Comparison of ENCODE assay signal across 17 cellular contexts in the genomic region with DNA sequence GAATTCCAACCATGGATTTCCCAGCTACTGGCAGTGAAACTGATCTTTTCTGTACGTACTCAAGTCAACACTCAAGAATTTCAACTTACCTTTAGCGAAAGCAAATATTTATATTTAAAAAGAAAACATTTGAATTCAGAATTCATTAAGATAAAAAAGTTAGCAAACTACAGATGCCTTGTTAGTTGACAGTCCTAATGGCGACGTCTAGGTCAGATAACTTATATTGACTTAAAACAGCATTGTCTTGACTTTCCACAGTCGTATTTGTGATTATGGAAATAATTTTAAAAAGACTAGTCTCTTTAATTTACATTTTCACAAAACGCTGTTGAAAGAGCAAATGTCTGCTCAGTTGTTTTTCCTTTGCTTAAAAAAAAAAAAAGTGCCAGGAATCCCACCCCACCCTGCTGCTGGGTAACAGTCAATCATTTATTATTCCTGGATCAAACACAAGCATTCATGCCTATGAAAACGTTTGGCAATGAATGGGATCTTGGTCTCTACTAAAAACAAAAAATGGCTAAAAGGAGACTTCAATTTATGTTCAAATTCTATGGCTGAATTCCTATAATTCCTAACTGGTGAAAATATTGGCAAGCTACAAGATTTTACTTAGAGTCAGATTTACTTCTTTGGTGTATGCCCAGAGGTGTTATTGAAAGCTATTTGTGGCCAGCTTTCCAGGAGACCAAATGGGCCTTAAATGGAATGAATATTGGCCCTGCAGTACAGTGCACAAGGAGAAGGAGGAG. TPM values are rescaled to one million over a fixed set of nuclear protein-coding genes. Genes with fewer than 3 reads are reported as not detected.
DNase-seq lines count a peak whose midpoint lies in the region; ATAC-seq and TF ChIP-seq lines count a peak whose summit lies in the region.
"Had no signal": no experiment of that assay in that cellular context is flagged by ENCODE, and none has a peak within 500 bp of the region (broad histone marks: within the 10 kb centered on the region; RNA-seq: fewer than 3 reads in every experiment).

No MANE protein-coding gene starts in this region.

- DNase-seq in EH (ENCODE audit: low read depth) (peak; percentile 94), RPMI7951 (ENCODE audit: low read depth) (peak; percentile 67), fibroblast of mammary gland (ENCODE audit: low read depth) (peak; percentile 40), smooth muscle cell (lab: John Stamatoyannopoulos, UW; ENCODE audit: unreplicated experiment) (no peak), NOMO-1 treated with dmso at 0.1 percent for 144 hours (lab: John Stamatoyannopoulos, UW; ENCODE audit: unreplicated experiment) (no peak), midbrain (lab: John Stamatoyannopoulos, UW) (no peak)
- DNase-seq: COR-L47; H9; heart left ventricle; naive thymus-derived CD4-positive, alpha-beta T cell; NCI-H2029; stimulated activated CD4-positive, alpha-beta T cell treated with anti-CD3 and anti-CD28 coated beads, Interleukin-4, amount 100 ng/mL, for 24 hours; stimulated activated naive B cell treated with anti-CD40 and anti-IgM and Interleukin-4, amounts not matched to agents 10 μg/mL and 1 μg/mL and 100 μg/mL, for 72 hours had no signal

- no peaks in the 10 kb centered on the region for H3K36me3 ChIP-seq in smooth muscle cell (ENCODE audit: low read depth)
- H3K36me3 ChIP-seq: heart left ventricle had no signal

- H3K9me3 ChIP-seq in smooth muscle cell (replicated peaks; ENCODE audit: low read depth), result no peaks in the 10 kb centered on the region

- no peak overlapping the region for H3K4me3 ChIP-seq in fibroblast of mammary gland (ENCODE audit: control insufficient read depth, low read depth, low read length)
- H3K4me3 ChIP-seq in smooth muscle cell, result no peak overlapping the region
- H3K4me3 ChIP-seq: heart left ventricle had no signal

- ATAC-seq in GM18858 (IDR thresholded peaks at IDR 0.05; ENCODE audit: unreplicated experiment), result no peak
- ATAC-seq: heart left ventricle; left lobe of liver; naive thymus-derived CD4-positive, alpha-beta T cell had no signal

- no peaks in the 10 kb centered on the region for H3F3A ChIP-seq in smooth muscle cell (ENCODE audit: low read depth)

- H4K20me1 ChIP-seq in smooth muscle cell (ENCODE audit: low read depth), result no peaks in the 10 kb centered on the region

- H3K27ac ChIP-seq in smooth muscle cell (ENCODE audit: low read depth), result peak overlapping the region; percentile 8
- H3K27ac ChIP-seq: heart left ventricle had no signal

- no peaks in the 10 kb centered on the region for H3K27me3 ChIP-seq in smooth muscle cell (ENCODE audit: low read depth)
- H3K27me3 ChIP-seq: heart left ventricle had no signal

- 61% methylated on average over 7 of the region's 7 CpGs for WGBS in smooth muscle cell (ENCODE audit: low lambda C conversion rate)

- H3K79me2 ChIP-seq in smooth muscle cell (ENCODE audit: low read depth), result no peaks in the 10 kb centered on the region

- H2AFZ ChIP-seq in smooth muscle cell (ENCODE audit: low read depth), result no peak overlapping the region

- no peaks in the 10 kb centered on the region for H3K4me1 ChIP-seq in smooth muscle cell (ENCODE audit: low read depth)

- TF ChIP-seq CTCF in fibroblast of mammary gland (conservative IDR thresholded peaks at IDR 0.05; ENCODE audit: control insufficient read depth, insufficient read depth, low read depth, low read length) (no peak), smooth muscle cell (IDR thresholded peaks at IDR 0.05; ENCODE audit: borderline replicate concordance, insufficient read depth, poor library complexity, severe bottlenecking) (no peak)

- H3K4me2 ChIP-seq in smooth muscle cell, result no peak overlapping the region

- no peak overlapping the region for H3K9ac ChIP-seq in smooth muscle cell (ENCODE audit: low read depth)

RNA-seq across cellular contexts. Expression of a gene that starts 22.0 kb away (rescaled TPM):
- total RNA-seq in RPMI7951 (2014; rRNA removed; shearing (Covaris generic)), result not detected in 2 replicates
- total RNA-seq in smooth muscle cell, result 0.13 TPM in 1 of 2 replicates, not detected in the other
- polyA plus RNA-seq in smooth muscle cell, result 0.21 TPM in 1 of 2 replicates, not detected in the other
- total RNA-seq: activated T-helper 2 cell treated with anti-CD3 and anti-CD28 coated beads, Interferon-gamma antibody, Interleukin-2, Interleukin-4, amounts not matched to agents 10 μg/mL and 5 μg/mL and 100 μg/mL, durations not matched to agents 14 hours and 24 hours and 36 hours; H9; heart left ventricle; left lobe of liver; naive thymus-derived CD4-positive, alpha-beta T cell; ureter had no signal
- polyA plus RNA-seq: heart left ventricle; naive thymus-derived CD4-positive, alpha-beta T cell had no signal

RNA-seq across cellular contexts. Expression of a gene that starts 26.6 kb away (rescaled TPM):
- total RNA-seq in RPMI7951 (2014; rRNA removed; shearing (Covaris generic)), result not detected in 2 replicates
- total RNA-seq in smooth muscle cell, result not detected in 2 replicates
- polyA plus RNA-seq in smooth muscle cell, result 0.26 TPM in 2 replicates
- total RNA-seq: activated T-helper 2 cell treated with anti-CD3 and anti-CD28 coated beads, Interferon-gamma antibody, Interleukin-2, Interleukin-4, amounts not matched to agents 10 μg/mL and 5 μg/mL and 100 μg/mL, durations not matched to agents 14 hours and 24 hours and 36 hours; H9; naive thymus-derived CD4-positive, alpha-beta T cell had no signal
- polyA plus RNA-seq: naive thymus-derived CD4-positive, alpha-beta T cell had no signal

RNA-seq across cellular contexts. Expression of a gene that starts 29.9 kb away (rescaled TPM):
- 0.20 TPM in 1 of 2 replicates, not detected in the other for total RNA-seq in RPMI7951 (2014; rRNA removed; shearing (Covaris generic))
- 1.1 TPM in 1 of 2 replicates, not detected in the other for total RNA-seq in smooth muscle cell
- 0.45 TPM in 1 of 2 replicates, not detected in the other for polyA plus RNA-seq in smooth muscle cell
- total RNA-seq: activated T-helper 2 cell treated with anti-CD3 and anti-CD28 coated beads, Interferon-gamma antibody, Interleukin-2, Interleukin-4, amounts not matched to agents 10 μg/mL and 5 μg/mL and 100 μg/mL, durations not matched to agents 14 hours and 24 hours and 36 hours; H9; naive thymus-derived CD4-positive, alpha-beta T cell had no signal
- polyA plus RNA-seq: naive thymus-derived CD4-positive, alpha-beta T cell had no signal

Comparison
In these comparisons a context has a peak if more than half of its experiments do, and no peak if none do; other contexts are left out.
1. DNase-seq: peak in EH (single experiment), RPMI7951 (single experiment) and fibroblast of mammary gland (single experiment); none in smooth muscle cell (single experiment), NOMO-1 treated with dmso at 0.1 percent for 144 hours (single experiment) and midbrain (single experiment).